In the genomic region with DNA sequence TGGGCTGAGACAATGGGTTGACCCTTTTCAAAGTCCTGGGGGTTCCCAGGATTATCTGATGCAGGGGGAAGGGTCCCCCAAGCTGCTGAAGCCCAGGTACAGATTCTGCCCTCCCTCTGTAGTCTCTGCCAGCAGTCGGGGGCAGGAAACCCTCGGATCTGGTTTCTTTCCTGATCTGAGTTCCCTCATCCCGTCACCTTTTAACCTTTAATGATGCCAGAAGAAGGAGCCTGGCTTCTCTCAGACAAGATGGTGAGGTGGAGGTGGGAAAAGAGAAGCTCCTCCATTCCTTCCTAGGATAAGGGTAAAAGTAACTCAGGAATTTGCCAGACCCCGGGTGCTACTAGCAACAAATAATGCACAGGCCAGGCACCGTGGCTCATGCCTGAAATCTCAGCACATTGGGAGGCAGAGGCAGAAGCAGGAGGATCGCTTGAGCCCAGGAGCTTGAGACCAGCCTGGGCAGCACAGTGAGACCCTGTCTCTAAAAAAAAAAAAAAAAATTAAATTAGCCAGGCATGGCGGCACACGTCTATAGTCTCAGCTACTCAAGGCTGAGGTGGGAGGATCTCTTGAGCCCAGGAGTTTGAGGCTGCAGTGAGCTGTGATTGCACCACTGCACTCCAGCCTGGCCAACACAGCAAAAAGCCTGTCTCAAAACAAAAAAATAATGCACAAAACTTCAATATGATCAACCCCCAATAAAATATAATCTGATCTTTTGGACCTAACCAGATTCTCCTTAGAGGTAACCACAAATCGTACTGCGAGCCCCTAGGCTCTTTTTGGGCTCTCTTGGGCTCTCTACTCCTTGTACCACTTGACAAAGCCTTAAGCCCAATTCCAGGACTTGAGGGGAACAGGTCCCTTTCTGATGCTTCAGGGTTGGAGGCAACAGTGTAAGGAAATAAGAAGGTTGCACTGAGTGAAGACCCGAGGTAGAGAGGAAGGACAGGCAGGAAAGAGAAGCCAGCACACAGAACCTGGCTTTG, we compare ENCODE assay signal across 12 cellular contexts. TPM values are rescaled to one million over a fixed set of nuclear protein-coding genes. Genes with fewer than 3 reads are reported as not detected.
A peak's percentile ranks its signal among the peaks of the same experiment; 100 is the strongest.
DNase-seq lines count a peak whose midpoint lies in the region; ATAC-seq and TF ChIP-seq lines count a peak whose summit lies in the region.
"Had no signal": no experiment of that assay in that cellular context is flagged by ENCODE, and none has a peak within 500 bp of the region (broad histone marks: within the 10 kb centered on the region; RNA-seq: fewer than 3 reads in every experiment).

No MANE protein-coding gene starts in this region.

- peak overlapping the region; percentile 62 for H3K4me3 Mint-ChIP-seq in Calu3 (ENCODE audit: low read depth, unreplicated experiment)
- H3K4me3 Mint-ChIP-seq: activated naive CD8-positive, alpha-beta T cell treated with anti-CD3 and anti-CD28 coated beads, Interleukin-2, amount 10 ng/mL, durations not matched to agents 7 days and 5 days; H9 had no signal

- H3K36me3 Mint-ChIP-seq in Calu3 (ENCODE audit: insufficient read depth, unreplicated experiment): peaks cover 48% of the 10 kb centered on the region
- H3K36me3 Mint-ChIP-seq: activated naive CD8-positive, alpha-beta T cell treated with anti-CD3 and anti-CD28 coated beads, Interleukin-2, amount 10 ng/mL, durations not matched to agents 7 days and 5 days had no signal

- peak overlapping the region; percentile 88 for H3K9ac ChIP-seq in skeletal muscle satellite cell (ENCODE audit: low read depth, low read length)

- H3K4me1 Mint-ChIP-seq in Calu3 (ENCODE audit: low read depth, unreplicated experiment): peaks cover 65% of the 10 kb centered on the region

- H3K4me2 ChIP-seq in skeletal muscle satellite cell (ENCODE audit: low read length): peak overlapping the region; percentile 90

- peaks cover 4% of the 10 kb centered on the region for H3K36me3 ChIP-seq in skeletal muscle satellite cell (ENCODE audit: insufficient read depth, low read length)

- H3K4me1 ChIP-seq in right cardiac atrium (ENCODE audit: control insufficient read depth, insufficient read depth, low read length) (peaks cover 18% of the 10 kb centered on the region), skeletal muscle satellite cell (ENCODE audit: control insufficient read depth, insufficient read depth, low read length) (peaks cover 65% of the 10 kb centered on the region)

- no peak for TF ChIP-seq POLR2A in lower leg skin (IDR thresholded peaks at IDR 0.05)

- H3K27me3 ChIP-seq in right cardiac atrium (ENCODE audit: control insufficient read depth, insufficient read depth): no peaks in the 10 kb centered on the region
- no peaks in the 10 kb centered on the region for H3K27me3 ChIP-seq in skeletal muscle satellite cell (ENCODE audit: control insufficient read depth, insufficient read depth, low read length)

- TF ChIP-seq CTCF in Calu3 (IDR thresholded peaks at IDR 0.05; ENCODE audit: unreplicated experiment) (no peak), lower leg skin (IDR thresholded peaks at IDR 0.05) (no peak)

- H3K9me3 ChIP-seq in right cardiac atrium (ENCODE audit: control insufficient read depth, low read length): no peaks in the 10 kb centered on the region
- no peaks in the 10 kb centered on the region for H3K9me3 ChIP-seq in skeletal muscle satellite cell (replicated peaks; ENCODE audit: low read length)

- BruUV-seq in Calu3 (replicated peaks; lab: Mats Ljungman, UMichigan): no TSS peak

- H3K9me3 Mint-ChIP-seq in Calu3 (ENCODE audit: low read depth, unreplicated experiment): no peaks in the 10 kb centered on the region
- H3K9me3 Mint-ChIP-seq: activated naive CD8-positive, alpha-beta T cell treated with anti-CD3 and anti-CD28 coated beads, Interleukin-2, amount 10 ng/mL, durations not matched to agents 7 days and 5 days; H9 had no signal

- H3K27me3 Mint-ChIP-seq in Calu3 (ENCODE audit: unreplicated experiment): no peaks in the 10 kb centered on the region

- no peak for ATAC-seq in right cardiac atrium
- ATAC-seq in GM21825 (IDR thresholded peaks at IDR 0.05; ENCODE audit: unreplicated experiment): no peak
- ATAC-seq in HG03045 (IDR thresholded peaks at IDR 0.05; ENCODE audit: unreplicated experiment): no peak

- 25 to 50% (median 46%) methylated on average over 11 of the region's 11 CpGs for WGBS in adipose tissue, 3 donors
- WGBS in right cardiac atrium: 46% methylated on average over 11 of the region's 11 CpGs
- 36 to 51% methylated on average over 11 of the region's 11 CpGs for WGBS in lower leg skin, 2 donors

- no peak for DNase-seq in Calu3
- peak in 1 of 3 donors; percentile 30 for DNase-seq in right cardiac atrium
- DNase-seq in lower leg skin (ENCODE audit: low spot score in 2 of 2): no peak
- no peak for DNase-seq in KG1 (lab: John Stamatoyannopoulos, UW)
- DNase-seq: activated CD4-positive, CD25-positive, alpha-beta regulatory T cell; activated naive CD8-positive, alpha-beta T cell treated with anti-CD3 and anti-CD28 coated beads, Interleukin-2, amount 10 ng/mL, durations not matched to agents 7 days and 5 days had no signal

- H3K27ac ChIP-seq in adipose tissue (ENCODE audit: low read depth, low read length) (peak overlapping the region; percentile 90), right cardiac atrium (ENCODE audit: low read length) (peak overlapping the region; percentile 94)

- H3K4me3 ChIP-seq in right cardiac atrium (ENCODE audit: low read length) (peak overlapping the region; percentile 7), skeletal muscle satellite cell (ENCODE audit: low read length) (peak overlapping the region; percentile 68), lower leg skin (ENCODE audit: low read depth, poor library complexity, severe bottlenecking) (no peak overlapping the region)

- CTCF ChIA-PET in Calu3 (lab: Charles Lee): interaction anchor here (0.6 to 3.1 kb wide), 5 partner anchors 10 to 106 kb away, joined by 3 to 12 read pairs (median 5); a partner anchor contains a TSS

- intact Hi-C loops in Calu3 (cut with micrococcal nuclease; ENCODE audit: unreplicated experiment) (loop anchor here (5.0 kb wide), 1 partner anchor 66 kb away; no protein-coding TSS in a partner anchor), right cardiac atrium (cut with DNase I) (loop anchor here in 1 of 4 donors (5.0 kb wide), 1 partner anchor 61 kb away; no protein-coding TSS in a partner anchor), lower leg skin (cut with DNase I; ENCODE audit: low total_unique reads) (no loop called here)

- peak overlapping the region; percentile 55 for H3K27ac Mint-ChIP-seq in Calu3 (ENCODE audit: unreplicated experiment)
- H3K27ac Mint-ChIP-seq: activated naive CD8-positive, alpha-beta T cell treated with anti-CD3 and anti-CD28 coated beads, Interleukin-2, amount 10 ng/mL, durations not matched to agents 7 days and 5 days had no signal

RNA-seq across cellular contexts. Expression of a gene that starts 5.7 kb away (rescaled TPM):
- total RNA-seq in Calu3 (2022) (50.2 and 60.1 TPM in 2 replicates), right cardiac atrium (10 to 100 TPM; 28.1 to 47.1 (median 38.4) TPM), lower leg skin (10 to 100 TPM; 33.0 to 94.6 (median 69.7) TPM)
- polyA plus RNA-seq in adipose tissue (100 to 1,000 TPM in 2 of 3 donors, 10 to 100 TPM in 1; 52.6 to 302 (median 138) TPM), right cardiac atrium (31.9 TPM)
- total RNA-seq in skeletal muscle satellite cell (2012; rRNA removed): 36.2 and 40.2 TPM in 2 replicates

RNA-seq across cellular contexts. Expression of a gene that starts 44.5 kb away (rescaled TPM):
- total RNA-seq in Calu3 (2022) (not detected in 2 replicates), right cardiac atrium (not detected), lower leg skin (not detected)
- polyA plus RNA-seq in adipose tissue (under 1 TPM in 1 of 3 donors, not detected in 2; 0.25 TPM), right cardiac atrium (not detected)
- total RNA-seq in skeletal muscle satellite cell (2012; rRNA removed): 0.25 TPM in 1 of 2 replicates, not detected in the other
- total RNA-seq: activated naive CD8-positive, alpha-beta T cell treated with anti-CD3 and anti-CD28 coated beads, Interleukin-2, amount 10 ng/mL, durations not matched to agents 7 days and 5 days; H9; pulmonary artery endothelial cell had no signal
